8 cellular contexts compared by ENCODE assay signal in genomic region chr14:61925043-61925442, GRCh38.
A peak's percentile ranks its signal among the peaks of the same experiment; 100 is the strongest.
DNase-seq lines count a peak whose midpoint lies in the region; ATAC-seq, FAIRE-seq and TF ChIP-seq lines count a peak whose summit lies in the region.

No MANE protein-coding gene starts in this region.

- H3K27me3 ChIP-seq in GM06990 (replicated peaks; ENCODE audit: control insufficient read depth, insufficient read depth, low read length) = no peaks in the 10 kb centered on the region

- H3K27ac ChIP-seq in kidney (ENCODE audit: low read depth in 2 of 2, low read length in 2 of 2) = no peak overlapping the region

- intact Hi-C loops in mucosa of descending colon (cut with DNase I, micrococcal nuclease) = no loop called here
- intact Hi-C loops in kidney (cut with DNase I) = no loop called here

- H3K9me3 ChIP-seq in mucosa of descending colon (no peaks in the 10 kb centered on the region), kidney (ENCODE audit: control insufficient read depth in 1 of 2, low read length in 2 of 2) (no peaks in the 10 kb centered on the region)

- TF ChIP-seq CTCF in GM06990 (IDR thresholded peaks at IDR 0.05; ENCODE audit: insufficient read depth, low read length, poor library complexity, severe bottlenecking) (peak; percentile 45), astrocyte of the spinal cord (IDR thresholded peaks at IDR 0.05; ENCODE audit: low read depth, low read length) (peak; percentile 37), mucosa of descending colon (IDR thresholded peaks at IDR 0.05) (no peak), kidney (IDR thresholded peaks at IDR 0.05; ENCODE audit: borderline replicate concordance, extremely low read depth, insufficient read depth) (no peak)

- in situ Hi-C loops in astrocyte of the spinal cord (cut with HindIII; ENCODE audit: low sequenced_read_pairs) = no loop called here

- H3K36me3 ChIP-seq in GM06990 (ENCODE audit: control insufficient read depth, insufficient read depth, low read length) (no peaks in the 10 kb centered on the region), mucosa of descending colon (ENCODE audit: low read depth) (no peaks in the 10 kb centered on the region), kidney (ENCODE audit: control insufficient read depth in 1 of 2, insufficient read depth in 2 of 2, low read length in 2 of 2) (no peaks in the 10 kb centered on the region)

- no peak overlapping the region for H3K4me3 ChIP-seq in GM06990 (replicated peaks; ENCODE audit: low read depth, low read length)
- H3K4me3 ChIP-seq in astrocyte of the spinal cord (ENCODE audit: low read depth, low read length) = no peak overlapping the region
- H3K4me3 ChIP-seq in mucosa of descending colon = no peak overlapping the region
- no peak overlapping the region for H3K4me3 ChIP-seq in kidney (ENCODE audit: low read length in 2 of 2)

- no peaks in the 10 kb centered on the region for H3K4me1 ChIP-seq in mucosa of descending colon (ENCODE audit: low read depth)
- H3K4me1 ChIP-seq in kidney (ENCODE audit: control insufficient read depth in 1 of 2, insufficient read depth in 1 of 2, low read depth in 1 of 2, low read length in 2 of 2) = no peaks in the 10 kb centered on the region

- DNase-seq in GM06990 (ENCODE audit: extremely low read depth, insufficient read length) (no peak), HPDE6-E6E7 (ENCODE audit: extremely low spot score) (peak; percentile 38), astrocyte of the spinal cord (ENCODE audit: low read depth, low spot score) (peak; percentile 45), mucosa of descending colon (peak in 1 of 3 donors; percentile 40), T-helper 2 cell (no peak), kidney (no peak), GM19238 (ENCODE audit: insufficient read length, low spot score) (no peak)

- H3K9ac ChIP-seq in kidney (ENCODE audit: low read length in 2 of 2) = no peak overlapping the region

- no peak for FAIRE-seq in kidney (lab: Jason Lieb, UNC)

- ATAC-seq in mucosa of descending colon = peak; percentile 25
- no peak for ATAC-seq in GM19395 (IDR thresholded peaks at IDR 0.05; ENCODE audit: unreplicated experiment)

Comparison
In these comparisons a context has a peak if more than half of its experiments do, and no peak if none do; other contexts are left out.
1. DNase-seq: peak in HPDE6-E6E7 (single experiment) and astrocyte of the spinal cord (single experiment); none in GM06990 (single experiment), T-helper 2 cell (0 of 5), kidney (single experiment) and GM19238 (single experiment).
2. CTCF ChIP-seq: peak in GM06990 (single experiment) and astrocyte of the spinal cord (single experiment); none in mucosa of descending colon (single experiment) and kidney (single experiment).